ENCODE assay signal across 1 cellular context in genomic region chrX:20412871-20413486, GRCh38.
TF ChIP-seq lines count a peak whose summit lies in the region.

No MANE protein-coding gene starts in this region.

TF ChIP-seq in SK-N-SH, 30 proteins besides CTCF, POLR2A, EP300 and RAD21 (continued from another document):
- TF ChIP-seq REST (IDR thresholded peaks at IDR 0.05; ENCODE audit: low read depth, low read length), result no peak
- TF ChIP-seq TCF12 (IDR thresholded peaks at IDR 0.05), result no peak
- TF ChIP-seq GABPA (IDR thresholded peaks at IDR 0.05; ENCODE audit: low read depth), result no peak
- no peak for TF ChIP-seq TAF1 (IDR thresholded peaks at IDR 0.05; ENCODE audit: borderline replicate concordance, low read depth, low read length)
